Comparison of ENCODE assay signal across 5 cellular contexts in the genomic region with DNA sequence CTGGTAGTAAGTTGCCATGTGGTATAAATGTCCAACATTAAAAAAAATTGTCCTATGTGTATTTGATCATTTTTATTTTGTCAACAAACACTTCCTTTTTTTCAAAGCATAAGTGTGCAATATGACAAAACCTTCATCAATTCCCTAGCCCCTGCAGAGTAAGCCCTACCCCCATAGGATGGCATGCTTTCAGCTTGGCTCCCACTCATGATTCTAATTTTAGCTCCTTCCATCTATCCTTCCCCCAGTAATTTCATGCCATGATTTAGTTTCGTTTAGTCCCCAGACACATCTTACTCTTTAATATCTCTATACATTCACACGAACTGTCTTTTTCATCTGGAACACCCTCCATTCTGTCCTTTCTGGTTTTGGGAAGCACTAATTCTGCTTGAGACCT.
"Had no signal": no experiment of that assay in that cellular context is flagged by ENCODE, and none has a peak within 500 bp of the region (broad histone marks: within the 10 kb centered on the region; RNA-seq: fewer than 3 reads in every experiment).

No MANE protein-coding gene starts in this region.

- H3K4me3 ChIP-seq: K562 had no signal

- H3K27ac ChIP-seq: HL-60 had no signal

- H3K27ac Mint-ChIP-seq: IgD-negative memory B cell had no signal

- H3K36me3 Mint-ChIP-seq: IgD-negative memory B cell had no signal

- H3K4me3 Mint-ChIP-seq: IgD-negative memory B cell had no signal

- H3K27me3 Mint-ChIP-seq: IgD-negative memory B cell had no signal

- ATAC-seq: HepG2, K562 had no signal

- DNase-seq: IMR-90 had no signal

- H3K4me1 Mint-ChIP-seq: IgD-negative memory B cell had no signal
